In the genomic region with DNA sequence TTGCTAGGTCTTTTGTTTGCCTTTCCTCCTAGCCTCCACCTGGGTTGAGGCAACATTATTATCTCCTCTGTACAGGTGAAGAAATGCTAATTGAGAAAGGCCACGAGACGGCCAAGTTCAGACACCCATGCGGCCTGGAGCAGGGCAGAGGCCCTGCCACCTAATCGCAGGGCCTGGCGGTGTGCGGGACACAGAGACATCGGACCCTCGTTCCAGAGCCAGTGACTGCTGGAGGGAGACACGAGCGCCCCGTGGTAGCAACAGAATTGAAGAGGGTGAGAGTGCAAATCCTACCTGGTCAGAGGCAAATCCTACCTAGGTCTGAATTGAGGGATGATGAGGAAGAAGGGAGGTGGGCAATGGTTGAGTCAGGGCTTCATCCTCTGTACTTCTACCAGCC, we compare ENCODE assay signal across 12 cellular contexts.
DNase-seq lines count a peak whose midpoint lies in the region; ATAC-seq, FAIRE-seq and TF ChIP-seq lines count a peak whose summit lies in the region.
"Had no signal": no experiment of that assay in that cellular context is flagged by ENCODE, and none has a peak within 500 bp of the region (broad histone marks: within the 10 kb centered on the region; RNA-seq: fewer than 3 reads in every experiment).

No MANE protein-coding gene starts in this region.

- H3K9ac ChIP-seq in HepG2 (ENCODE audit: insufficient read depth, low read depth, low read length): no peak overlapping the region

- H4K20me1 ChIP-seq in HepG2 (ENCODE audit: insufficient read depth, low read length): no peaks in the 10 kb centered on the region

- H3K4me3 Mint-ChIP-seq in stimulated activated naive B cell treated with anti-CD40 and anti-IgM and Interleukin-4, amounts not matched to agents 10 μg/mL and 1 μg/mL and 100 μg/mL, for 72 hours: no peak overlapping the region

- H3K27ac ChIP-seq in adipose tissue (ENCODE audit: low read depth, low read length) (peak overlapping the region; percentile 48), HepG2 (ENCODE audit: extremely low read length, insufficient read depth, low read length) (no peak overlapping the region)
- H3K27ac ChIP-seq: VCaP had no signal

- no peak overlapping the region for H2AFZ ChIP-seq in HepG2 (ENCODE audit: low read length)

- no peaks in the 10 kb centered on the region for H3K27me3 Mint-ChIP-seq in stimulated activated naive B cell treated with anti-CD40 and anti-IgM and Interleukin-4, amounts not matched to agents 10 μg/mL and 1 μg/mL and 100 μg/mL, for 72 hours

- TF ChIP-seq POLR2A in HepG2 (IDR thresholded peaks at IDR 0.05; ENCODE audit: insufficient read depth in 1 of 2, low read depth in 2 of 2, low read length in 2 of 2): no peak
- no peak for TF ChIP-seq POLR2A in GM12892 (IDR thresholded peaks at IDR 0.05; ENCODE audit: low read depth, low read length)

- no peak for TF ChIP-seq CTCF in HepG2 (CRISPR knock-in tag; IDR thresholded peaks at IDR 0.05)

- no peaks in the 10 kb centered on the region for H3K9me3 ChIP-seq in HepG2 (ENCODE audit: low read length)

- H3K36me3 Mint-ChIP-seq in stimulated activated naive B cell treated with anti-CD40 and anti-IgM and Interleukin-4, amounts not matched to agents 10 μg/mL and 1 μg/mL and 100 μg/mL, for 72 hours: no peaks in the 10 kb centered on the region

- no peaks in the 10 kb centered on the region for H3K79me2 ChIP-seq in HepG2 (ENCODE audit: insufficient read depth, low read length)

- H3K27me3 ChIP-seq in H7 (ENCODE audit: control insufficient read depth, insufficient read depth, low read length) (no peaks in the 10 kb centered on the region), HepG2 (ENCODE audit: control insufficient read depth in 1 of 2, insufficient read depth in 2 of 2, low read length in 2 of 2) (peaks cover 5 to 48% of the 10 kb centered on the region in 2 experiments)

- peaks cover 45% of the 10 kb centered on the region for H3K4me1 ChIP-seq in HepG2 (ENCODE audit: insufficient read depth, low read length)

- TF ChIP-seq RAD21 in HepG2 (CRISPR knock-in tag; IDR thresholded peaks at IDR 0.05): no peak

- 83 to 94% (median 93%) methylated on average over 11 of the region's 11 CpGs for WGBS in adipose tissue, 3 donors
- WGBS in HepG2 (ENCODE audit: low lambda C conversion rate): 51% methylated on average over 11 of the region's 11 CpGs

- POLR2A ChIA-PET in HepG2 (lab: Yijun Ruan, JAX): interaction anchor here (1.5 kb wide), 1 partner anchor 31 kb away, joined by 4 read pairs; no protein-coding TSS in a partner anchor

- H3K4me2 ChIP-seq in HepG2 (ENCODE audit: low read depth, low read length): peak overlapping the region; percentile 77; the same call in 1 of the 2 replicates

- FAIRE-seq in HepG2 (lab: Jason Lieb, UNC): no peak
- FAIRE-seq in GM12892 (lab: Jason Lieb, UNC): no peak
- FAIRE-seq: islet of Langerhans had no signal

- TF ChIP-seq EP300 in HepG2 (IDR thresholded peaks at IDR 0.05; ENCODE audit: low read depth in 2 of 2, low read length in 2 of 2): no peak
- TF ChIP-seq EP300 in HepG2 (CRISPR knock-in tag; IDR thresholded peaks at IDR 0.05; ENCODE audit: borderline replicate concordance): no peak

- in situ Hi-C loops in HepG2 (cut with HindIII; ENCODE audit: extremely low pct_ligation_motif_present, low pct_unique_long_range_greater_than_20kb): no loop called here

- no TSS peak for BruUV-seq in HepG2 (replicated peaks; lab: Mats Ljungman, UMichigan)

- H3K36me3 ChIP-seq in H7 (replicated peaks; ENCODE audit: control insufficient read depth, insufficient read depth, low read length): no peaks in the 10 kb centered on the region
- no peaks in the 10 kb centered on the region for H3K36me3 ChIP-seq in HepG2 (replicated peaks in 1 of 2; ENCODE audit: control insufficient read depth in 1 of 2, insufficient read depth in 2 of 2, low read length in 2 of 2)

- intact Hi-C loops in HepG2 (cut with micrococcal nuclease; ENCODE audit: unreplicated experiment): no loop called here

- DNase-seq in H7: peak; percentile 18
- DNase-seq in HepG2 (ENCODE audit: low spot score): no peak
- DNase-seq in stimulated activated naive B cell treated with anti-CD40 and anti-IgM and Interleukin-4, amounts not matched to agents 10 μg/mL and 1 μg/mL and 100 μg/mL, for 72 hours: no peak
- DNase-seq in hippocampal formation (lab: John Stamatoyannopoulos, UW): no peak
- no peak for DNase-seq in GM12892 (ENCODE audit: insufficient read length)
- DNase-seq: activated T-cell treated with anti-CD3 and anti-CD28 coated beads, Interleukin-2, amount 50 U/mL, for 4 hours; central memory CD4-positive, alpha-beta T cell; NCI-H1105 had no signal

- ATAC-seq in HepG2 (no peak), GM19324 (IDR thresholded peaks at IDR 0.05; ENCODE audit: low FRiP score, unreplicated experiment) (no peak)
- ATAC-seq in stimulated activated naive B cell treated with anti-CD40 and anti-IgM and Interleukin-4, amounts not matched to agents 10 μg/mL and 1 μg/mL and 100 μg/mL, for 72 hours (replicated peaks): no peak
- ATAC-seq: activated T-cell treated with anti-CD3 and anti-CD28 coated beads, Interleukin-2, amount 50 U/mL, for 4 hours had no signal

- peaks cover 59 to 73% of the 10 kb centered on the region in 2 donors for H3K4me1 Mint-ChIP-seq in stimulated activated naive B cell treated with anti-CD40 and anti-IgM and Interleukin-4, amounts not matched to agents 10 μg/mL and 1 μg/mL and 100 μg/mL, for 72 hours

- H3K27ac Mint-ChIP-seq in stimulated activated naive B cell treated with anti-CD40 and anti-IgM and Interleukin-4, amounts not matched to agents 10 μg/mL and 1 μg/mL and 100 μg/mL, for 72 hours: peak overlapping the region; percentile 85

- CTCF ChIA-PET in HepG2 (lab: Yijun Ruan, JAX; ENCODE audit: low intra/inter-chr PET ratio, low total read pairs): no interaction called here

- H3K9me3 Mint-ChIP-seq in stimulated activated naive B cell treated with anti-CD40 and anti-IgM and Interleukin-4, amounts not matched to agents 10 μg/mL and 1 μg/mL and 100 μg/mL, for 72 hours: no peaks in the 10 kb centered on the region
- H3K9me3 Mint-ChIP-seq: activated T-cell treated with anti-CD3 and anti-CD28 coated beads, Interleukin-2, amount 50 U/mL, for 4 hours had no signal

- H3K4me3 ChIP-seq in H7 (ENCODE audit: insufficient read depth, low read depth, low read length) (no peak overlapping the region), HepG2 (replicated peaks in 1 of 3; ENCODE audit: insufficient read depth in 1 of 3, low read depth in 2 of 3, low read length in 3 of 3) (no peak overlapping the region)

TF ChIP-seq in HepG2, 621 proteins besides CTCF, POLR2A, EP300 and RAD21:
- TF ChIP-seq ZNF572 (CRISPR knock-in tag; IDR thresholded peaks at IDR 0.05) (no peak), ATAD3A (CRISPR knock-in tag; IDR thresholded peaks at IDR 0.05) (no peak), YEATS2 (CRISPR knock-in tag; IDR thresholded peaks at IDR 0.05; ENCODE audit: borderline replicate concordance) (no peak), MAF1 (CRISPR knock-in tag; IDR thresholded peaks at IDR 0.05; ENCODE audit: borderline replicate concordance) (no peak)
